Comparison of ENCODE assay signal across 1 cellular context in genomic region chr20:37390503-37390890, GRCh38.
TF ChIP-seq lines count a peak whose summit lies in the region.

No MANE protein-coding gene starts in this region.

TF ChIP-seq in H1, 55 proteins besides CTCF, POLR2A, EP300 and RAD21:
- no peak for TF ChIP-seq GTF2F1 (IDR thresholded peaks at IDR 0.05; ENCODE audit: borderline replicate concordance, low read depth, low read length)
- no peak for TF ChIP-seq KDM5A (IDR thresholded peaks at IDR 0.05; ENCODE audit: low read length)
- TF ChIP-seq USF2 (IDR thresholded peaks at IDR 0.05; ENCODE audit: low read length) = no peak
- TF ChIP-seq MAX (IDR thresholded peaks at IDR 0.05) = no peak
- no peak for TF ChIP-seq CEBPB (IDR thresholded peaks at IDR 0.05; ENCODE audit: low read depth, low read length)
- TF ChIP-seq KDM1A (IDR thresholded peaks at IDR 0.05; ENCODE audit: borderline replicate concordance, low read length) = no peak
- TF ChIP-seq NRF1 (IDR thresholded peaks at IDR 0.05; ENCODE audit: low read depth, low read length) = no peak
- no peak for TF ChIP-seq TEAD4 (IDR thresholded peaks at IDR 0.05; ENCODE audit: low read depth, low read length)
- no peak for TF ChIP-seq EGR1 (IDR thresholded peaks at IDR 0.05; ENCODE audit: borderline replicate concordance, low read depth, low read length)
- TF ChIP-seq FOSL1 (IDR thresholded peaks at IDR 0.05; ENCODE audit: insufficient read depth, low read depth, low read length) = no peak
